ENCODE assay signal across 12 cellular contexts in the genomic region with DNA sequence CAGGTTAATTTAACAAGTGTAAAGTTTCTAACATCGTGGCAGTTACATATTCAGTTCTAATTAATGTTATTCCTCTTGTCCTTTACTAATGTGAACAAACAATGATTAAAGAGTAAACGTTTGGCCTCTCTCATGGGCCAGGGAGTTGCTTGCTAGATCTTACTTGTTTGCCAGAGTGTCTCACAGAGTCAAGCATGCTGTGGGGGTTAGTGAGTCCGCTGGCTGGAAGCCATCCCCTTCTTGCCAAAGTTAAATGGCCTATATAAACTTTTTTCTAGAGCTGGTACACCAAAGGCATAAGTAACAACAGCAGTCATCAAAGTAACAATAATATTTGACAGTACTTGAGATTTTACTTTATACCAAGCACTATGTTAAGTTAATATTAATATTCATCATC.
DNase-seq lines count a peak whose midpoint lies in the region; ATAC-seq and TF ChIP-seq lines count a peak whose summit lies in the region.
"Had no signal": no experiment of that assay in that cellular context is flagged by ENCODE, and none has a peak within 500 bp of the region (broad histone marks: within the 10 kb centered on the region; RNA-seq: fewer than 3 reads in every experiment).

No MANE protein-coding gene starts in this region.

- H3K4me3 ChIP-seq in PC-9 (no peak overlapping the region), gastroesophageal sphincter (no peak overlapping the region), osteoblast (ENCODE audit: insufficient read depth, low read length) (no peak overlapping the region), uterus (no peak overlapping the region)
- H3K4me3 ChIP-seq: adrenal gland had no signal

- no peaks in the 10 kb centered on the region for H3K27me3 ChIP-seq in PC-9 (ENCODE audit: insufficient read depth, low read depth)
- no peaks in the 10 kb centered on the region for H3K27me3 ChIP-seq in gastroesophageal sphincter
- H3K27me3 ChIP-seq in osteoblast (ENCODE audit: insufficient read depth, low read length) = no peaks in the 10 kb centered on the region
- no peaks in the 10 kb centered on the region for H3K27me3 ChIP-seq in uterus
- H3K27me3 ChIP-seq: adrenal gland had no signal

- no peaks in the 10 kb centered on the region for H3K9me3 ChIP-seq in PC-9 (ENCODE audit: insufficient read depth, low read depth)
- no peaks in the 10 kb centered on the region for H3K9me3 ChIP-seq in gastroesophageal sphincter
- H3K9me3 ChIP-seq in osteoblast (ENCODE audit: low read depth, low read length) = no peaks in the 10 kb centered on the region
- H3K9me3 ChIP-seq in uterus = no peaks in the 10 kb centered on the region
- H3K9me3 ChIP-seq: adrenal gland had no signal

- H3K27ac ChIP-seq in PC-9 = no peak overlapping the region
- H3K27ac ChIP-seq in gastroesophageal sphincter = peak overlapping the region in 3 of 4 donors; percentile 1 to 33 (median 8)
- H3K27ac ChIP-seq in osteoblast (ENCODE audit: low read depth, low read length) = peak overlapping the region; percentile 74
- peak overlapping the region in 1 of 2 donors; percentile 6 for H3K27ac ChIP-seq in uterus
- H3K27ac ChIP-seq: adrenal gland had no signal

- no peaks in the 10 kb centered on the region for H3K36me3 ChIP-seq in PC-9 (ENCODE audit: low read depth)
- H3K36me3 ChIP-seq in gastroesophageal sphincter = no peaks in the 10 kb centered on the region
- H3K36me3 ChIP-seq in osteoblast (ENCODE audit: insufficient read depth, low read length) = no peaks in the 10 kb centered on the region
- H3K36me3 ChIP-seq in uterus = no peaks in the 10 kb centered on the region
- H3K36me3 ChIP-seq: adrenal gland had no signal

- POLR2A ChIA-PET in PC-9 (lab: Charles Lee; ENCODE audit: unreplicated experiment) = no interaction called here

- H3F3A ChIP-seq in PC-9 (ENCODE audit: insufficient read depth, low read depth) = no peaks in the 10 kb centered on the region

- TF ChIP-seq CTCF in AG09319 (IDR thresholded peaks at IDR 0.05; ENCODE audit: low read depth, low read length) (no peak), PC-9 (conservative IDR thresholded peaks at IDR 0.05) (no peak), gastroesophageal sphincter (IDR thresholded peaks at IDR 0.05) (no peak), osteoblast (IDR thresholded peaks at IDR 0.05; ENCODE audit: extremely low read depth, low read depth, low read length) (no peak), uterus (IDR thresholded peaks at IDR 0.05) (no peak)

- 19 to 20% methylated on average over 3 of the region's 3 CpGs for WGBS in gastroesophageal sphincter (ENCODE audit: low coverage in 1 of 2), 2 donors

- H3K4me2 ChIP-seq in PC-9 (no peak overlapping the region), osteoblast (ENCODE audit: insufficient read depth, low read length) (peak overlapping the region; percentile 45)

- intact Hi-C loops in PC-9 (cut with micrococcal nuclease; ENCODE audit: unreplicated experiment) (no loop called here), uterus (cut with DNase I; ENCODE audit: low total_unique reads) (no loop called here)

- peak; percentile 12 for DNase-seq in AG09319 (ENCODE audit: extremely low read depth, low read depth)
- no peak for DNase-seq in PC-9
- peak; percentile 75 for DNase-seq in osteoblast (ENCODE audit: insufficient read length, low spot score, missing footprints)
- DNase-seq in activated CD8-positive, alpha-beta memory T cell treated with anti-CD3 and anti-CD28 coated beads, Interleukin-2, amount 50 U/mL, for 4 hours = no peak
- no peak for DNase-seq in uterus
- DNase-seq: activated CD8-positive, alpha-beta memory T cell treated with anti-CD3 and anti-CD28 coated beads, Interleukin-2, amount 50 U/mL, for 48 hours; effector memory CD4-positive, alpha-beta T cell; NCI-H146 had no signal

- no peak for TF ChIP-seq EP300 in gastroesophageal sphincter (IDR thresholded peaks at IDR 0.05)

- no peak for ATAC-seq in gastroesophageal sphincter
- ATAC-seq in GM21526 (IDR thresholded peaks at IDR 0.05; ENCODE audit: low FRiP score, unreplicated experiment) = no peak
- no peak for ATAC-seq in GM18520 (IDR thresholded peaks at IDR 0.05; ENCODE audit: unreplicated experiment)

- H4K20me1 ChIP-seq in PC-9 (ENCODE audit: insufficient read depth) = no peaks in the 10 kb centered on the region
- no peaks in the 10 kb centered on the region for H4K20me1 ChIP-seq in osteoblast (ENCODE audit: insufficient read depth, low read length)

- no peaks in the 10 kb centered on the region for H3K4me1 ChIP-seq in PC-9 (replicated peaks; ENCODE audit: insufficient read depth)
- H3K4me1 ChIP-seq in gastroesophageal sphincter = peaks cover 0 to 21% (median 0%) of the 10 kb centered on the region in 3 donors
- peaks cover 18% of the 10 kb centered on the region for H3K4me1 ChIP-seq in osteoblast (ENCODE audit: insufficient read depth, low read length)
- peaks cover 0 to 5% of the 10 kb centered on the region in 2 donors for H3K4me1 ChIP-seq in uterus
- H3K4me1 ChIP-seq: adrenal gland had no signal

- H3K79me2 ChIP-seq in PC-9 (ENCODE audit: low read depth) (no peaks in the 10 kb centered on the region), osteoblast (ENCODE audit: insufficient read depth, low read length) (no peaks in the 10 kb centered on the region)

- BruUV-seq in PC-9 (replicated peaks; lab: Mats Ljungman, UMichigan) = no TSS peak

- CTCF ChIA-PET in PC-9 (lab: Charles Lee) = interaction anchor here (0.6 kb wide), 1 partner anchor 1112 kb away, joined by 7 read pairs; no protein-coding TSS in a partner anchor

- TF ChIP-seq POLR2A in gastroesophageal sphincter (IDR thresholded peaks at IDR 0.05) (no peak), uterus (IDR thresholded peaks at IDR 0.05) (no peak)

- H2AFZ ChIP-seq in PC-9 (peak overlapping the region; percentile 65; the same call in 1 of the 2 replicates), osteoblast (ENCODE audit: low read length) (peak overlapping the region; percentile 69)

- peaks cover 7% of the 10 kb centered on the region; the same call in 1 of the 2 replicates for H3K9me2 ChIP-seq in PC-9 (ENCODE audit: insufficient read depth)

Comparison
In these comparisons a context has a peak if more than half of its experiments do, and no peak if none do; other contexts are left out.
1. DNase-seq: peak in AG09319 (single experiment) and osteoblast (single experiment); none in PC-9 (0 of 2), activated CD8-positive, alpha-beta memory T cell treated with anti-CD3 and anti-CD28 coated beads, Interleukin-2, amount 50 U/mL, for 4 hours (single experiment) and uterus (0 of 2).